Comparison of ENCODE assay signal across 1 cellular context in genomic region chr17:55343900-55344513, GRCh38.
TF ChIP-seq lines count a peak whose summit lies in the region.

No MANE protein-coding gene starts in this region.

TF ChIP-seq in K562, 482 proteins besides CTCF, POLR2A, EP300 and RAD21 (continued from another document):
- TF ChIP-seq PBX2 (CRISPR knock-in tag; IDR thresholded peaks at IDR 0.05; ENCODE audit: low read depth) (no peak), PBX2 (tag; conservative IDR thresholded peaks at IDR 0.05; ENCODE audit: low read depth) (peak; percentile 70), NR2C2 (CRISPR knock-in tag; IDR thresholded peaks at IDR 0.05) (no peak), NR2C2 (tag; IDR thresholded peaks at IDR 0.05) (0 out of 2 replicates have a peak, but pooled peaks have one; percentile 67), CEBPG (CRISPR knock-in tag; IDR thresholded peaks at IDR 0.05) (no peak), CEBPG (tag; conservative IDR thresholded peaks at IDR 0.05 in 1 of 2, IDR thresholded peaks at IDR 0.05 in 1 of 2) (0 out of 4 replicates have a peak, but pooled peaks of 1 of the 2 experiments have one; percentile 47), IFI16 (CRISPR knock-in tag; IDR thresholded peaks at IDR 0.05) (no peak), ZNF766 (CRISPR knock-in tag; conservative IDR thresholded peaks at IDR 0.05) (peak; percentile 62; the same call in 1 of the 2 replicates), MEIS2 (IDR thresholded peaks at IDR 0.05; ENCODE audit: partially characterized antibody) (peak; percentile 58), ZNF175 (CRISPR knock-in tag; IDR thresholded peaks at IDR 0.05; ENCODE audit: low read depth) (peak; percentile 63; the same call in 1 of the 2 replicates), NR4A1 (CRISPR knock-in tag; IDR thresholded peaks at IDR 0.05) (no peak), NR4A1 (tag; IDR thresholded peaks at IDR 0.05) (peak; percentile 66; the same call in 1 of the 2 replicates), ZFP91 (CRISPR knock-in tag; IDR thresholded peaks at IDR 0.05) (no peak), ZNF398 (CRISPR knock-in tag; IDR thresholded peaks at IDR 0.05) (no peak), HDAC8 (tag; IDR thresholded peaks at IDR 0.05) (peak; percentile 47; the same call in 1 of the 2 replicates), BRD9 (IDR thresholded peaks at IDR 0.05; ENCODE audit: low read depth, partially characterized antibody) (no peak), MAZ (CRISPR knock-in tag; conservative IDR thresholded peaks at IDR 0.05 in 1 of 2, IDR thresholded peaks at IDR 0.05 in 1 of 2) (no peak), SMAD4 (CRISPR knock-in tag; conservative IDR thresholded peaks at IDR 0.05) (peak; percentile 30; the same call in 1 of the 2 replicates), NFE2 (IDR thresholded peaks at IDR 0.05; ENCODE audit: low read depth) (0 out of 2 replicates have a peak, but pooled peaks have one; percentile 8), NR2C1 (IDR thresholded peaks at IDR 0.05) (no peak), NR2C1 (tag; IDR thresholded peaks at IDR 0.05) (peak; percentile 6; the same call in 1 of the 2 replicates), PTTG1 (tag; IDR thresholded peaks at IDR 0.05; ENCODE audit: low read depth) (peak; percentile 69; the same call in 1 of the 2 replicates), ZNF589 (CRISPR knock-in tag; IDR thresholded peaks at IDR 0.05; ENCODE audit: low read depth) (peak; percentile 74), NCOA6 (IDR thresholded peaks at IDR 0.05) (no peak), NFXL1 (CRISPR knock-in tag; IDR thresholded peaks at IDR 0.05) (0 out of 2 replicates have a peak, but pooled peaks have one; percentile 33), ELF2 (CRISPR knock-in tag; IDR thresholded peaks at IDR 0.05) (0 out of 2 replicates have a peak, but pooled peaks have one; percentile 21), POLR3A (IDR thresholded peaks at IDR 0.05; ENCODE audit: borderline replicate concordance, extremely low read depth, insufficient read depth, insufficient read length) (no peak), DMBX1 (CRISPR knock-in tag; IDR thresholded peaks at IDR 0.05; ENCODE audit: borderline replicate concordance) (peak; percentile 35; the same call in 1 of the 2 replicates)
